ENCODE assay signal across 8 cellular contexts in genomic region chr6:149026530-149026942, GRCh38.
A peak's percentile ranks its signal among the peaks of the same experiment; 100 is the strongest.
DNase-seq lines count a peak whose midpoint lies in the region; ATAC-seq and TF ChIP-seq lines count a peak whose summit lies in the region.

No MANE protein-coding gene starts in this region.

- no peak for TF ChIP-seq POLR2A in esophagus muscularis mucosa (IDR thresholded peaks at IDR 0.05; ENCODE audit: low read depth)
- TF ChIP-seq POLR2A in sigmoid colon (IDR thresholded peaks at IDR 0.05): no peak

- TF ChIP-seq CTCF in esophagus muscularis mucosa (IDR thresholded peaks at IDR 0.05): peak; percentile 36 to 47 (median 43)
- peak; percentile 22 to 38 (median 28) for TF ChIP-seq CTCF in sigmoid colon (IDR thresholded peaks at IDR 0.05)

- H3K4me3 ChIP-seq in esophagus muscularis mucosa (no peak overlapping the region), sigmoid colon (no peak overlapping the region)

- 44% methylated on average over 4 of the region's 4 CpGs for WGBS in esophagus muscularis mucosa
- 50 to 61% methylated on average over 4 of the region's 4 CpGs for WGBS in sigmoid colon, 2 donors

- no peak overlapping the region for H3K27ac ChIP-seq in esophagus muscularis mucosa (replicated peaks in 1 of 4)
- H3K27ac ChIP-seq in sigmoid colon: peak overlapping the region in 1 of 4 donors; percentile 25

- no peak for ATAC-seq in HG03097 (IDR thresholded peaks at IDR 0.05; ENCODE audit: low FRiP score, unreplicated experiment)

- H3K36me3 ChIP-seq in esophagus muscularis mucosa: peaks cover 8 to 24% (median 10%) of the 10 kb centered on the region in 4 donors
- H3K36me3 ChIP-seq in sigmoid colon: peaks cover 0 to 13% (median 1%) of the 10 kb centered on the region in 4 donors

- H3K4me1 ChIP-seq in esophagus muscularis mucosa (peaks cover 0 to 8% (median 3%) of the 10 kb centered on the region in 4 donors), sigmoid colon (peaks cover 0 to 4% (median 0%) of the 10 kb centered on the region in 4 donors)

- DNase-seq in G401 (ENCODE audit: low spot score) (peak; percentile 41), M059J (ENCODE audit: low read depth) (peak; percentile 92), SK-N-DZ (ENCODE audit: low spot score) (peak; percentile 8), esophagus muscularis mucosa (ENCODE audit: extremely low spot score) (peak; percentile 17), sigmoid colon (no peak), NCI-H187 treated with DMSO at 0.1 percent for 48 hours (lab: John Stamatoyannopoulos, UW) (no peak)
- no peak for DNase-seq in effector CD8-positive, alpha-beta T cell (lab: John Stamatoyannopoulos, UW)

- H3K27me3 ChIP-seq in esophagus muscularis mucosa: no peaks in the 10 kb centered on the region
- H3K27me3 ChIP-seq in sigmoid colon: no peaks in the 10 kb centered on the region

- intact Hi-C loops in esophagus muscularis mucosa (cut with DNase I): loop anchor here (2.0 to 5.0 kb wide), 2 partner anchors 406 to 492 kb away; no protein-coding TSS in a partner anchor
- intact Hi-C loops in sigmoid colon (cut with DNase I): no loop called here

- TF ChIP-seq EP300 in esophagus muscularis mucosa (IDR thresholded peaks at IDR 0.05) (no peak), sigmoid colon (IDR thresholded peaks at IDR 0.05) (no peak)

- H3K9me3 ChIP-seq in esophagus muscularis mucosa (peaks cover 0 to 5% (median 0%) of the 10 kb centered on the region in 4 donors), sigmoid colon (no peaks in the 10 kb centered on the region)

- in situ Hi-C loops in G401 (cut with HindIII; ENCODE audit: low sequenced_read_pairs): no loop called here

Comparison
In these comparisons a context has a peak if more than half of its experiments do, and no peak if none do; other contexts are left out.
1. DNase-seq: peak in G401 (single experiment), M059J (single experiment), SK-N-DZ (single experiment) and esophagus muscularis mucosa (single experiment); none in sigmoid colon (single experiment), effector CD8-positive, alpha-beta T cell (single experiment) and NCI-H187 treated with DMSO at 0.1 percent for 48 hours (single experiment).